In the genomic region with DNA sequence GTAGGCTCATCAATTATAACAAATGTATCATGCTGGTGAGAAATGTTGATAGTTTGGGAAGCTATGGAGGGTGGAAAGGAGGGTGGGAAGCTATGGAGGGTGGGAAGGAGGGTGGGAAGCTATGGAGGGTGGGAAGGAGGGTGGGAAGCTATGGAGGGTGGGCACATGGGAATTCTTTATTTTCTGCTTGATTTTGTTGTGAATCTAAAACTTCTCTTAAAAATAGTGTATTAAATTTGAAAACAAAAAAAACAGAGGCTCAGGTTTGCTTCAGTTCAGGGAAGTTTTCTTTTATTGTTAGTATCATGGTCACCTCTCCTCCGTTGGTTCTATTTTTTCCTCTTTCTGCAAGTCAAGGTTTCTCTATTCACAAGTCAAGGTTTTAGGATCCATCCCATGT, we compare ENCODE assay signal across 27 cellular contexts.
"Had no signal": no experiment of that assay in that cellular context is flagged by ENCODE, and none has a peak within 500 bp of the region (broad histone marks: within the 10 kb centered on the region; RNA-seq: fewer than 3 reads in every experiment).

No MANE protein-coding gene starts in this region.

- H3K27ac ChIP-seq: colonic mucosa, coronary artery, dorsolateral prefrontal cortex, epithelial cell of prostate, esophagus muscularis mucosa, esophagus squamous epithelium, foreskin keratinocyte, gastrocnemius medialis, gastroesophageal sphincter, heart left ventricle, heart right ventricle had no signal

- DNase-seq: colonic mucosa; cortex of kidney; dermis blood vessel endothelial cell; dorsolateral prefrontal cortex; effector CD4-positive, alpha-beta T cell; effector CD8-positive, alpha-beta T cell; effector memory CD4-positive, alpha-beta T cell; effector memory CD8-positive, alpha-beta T cell; endodermal cell; erythroblast; esophagus squamous epithelium; foreskin fibroblast; foreskin keratinocyte; foreskin melanocyte; gastrocnemius medialis; glutamatergic neuron; heart left ventricle; heart right ventricle had no signal

- H3K27me3 ChIP-seq: colonic mucosa, esophagus muscularis mucosa, esophagus squamous epithelium, foreskin keratinocyte, gastrocnemius medialis, gastroesophageal sphincter, heart left ventricle, heart right ventricle had no signal

- H3K4me3 ChIP-seq: colonic mucosa, coronary artery, dorsolateral prefrontal cortex, esophagus muscularis mucosa, esophagus squamous epithelium, gastrocnemius medialis, gastroesophageal sphincter, heart left ventricle, heart right ventricle had no signal

- H3K9me3 ChIP-seq: colonic mucosa, esophagus muscularis mucosa, esophagus squamous epithelium, gastrocnemius medialis, gastroesophageal sphincter had no signal

- FAIRE-seq: colon, endometrium, endothelial cell of umbilical vein, frontal cortex had no signal

- H3K36me3 ChIP-seq: colonic mucosa, esophagus muscularis mucosa, esophagus squamous epithelium, gastroesophageal sphincter, heart left ventricle, heart right ventricle had no signal

- ATAC-seq: effector memory CD8-positive, alpha-beta T cell; esophagus mucosa; foreskin keratinocyte; gastroesophageal sphincter; heart left ventricle had no signal

- H3K4me1 ChIP-seq: colonic mucosa, esophagus muscularis mucosa, esophagus squamous epithelium, foreskin keratinocyte, gastrocnemius medialis, gastroesophageal sphincter, heart left ventricle, heart right ventricle had no signal
